Comparison of ENCODE assay signal across 28 cellular contexts in genomic region chr5:160542840-160543239, GRCh38.
"Had no signal": no experiment of that assay in that cellular context is flagged by ENCODE, and none has a peak within 500 bp of the region (broad histone marks: within the 10 kb centered on the region; RNA-seq: fewer than 3 reads in every experiment).

No MANE protein-coding gene starts in this region.

- H3K9me3 ChIP-seq: ascending aorta, gastroesophageal sphincter had no signal

- H3K4me1 Mint-ChIP-seq: activated B cell treated with CpG ODN at 0.5 μM for 24 hours; activated CD4-positive, alpha-beta T cell treated with anti-CD3 and anti-CD28 coated beads, Interleukin-2, amount 10 ng/mL, durations not matched to agents 7 days and 5 days; activated naive CD8-positive, alpha-beta T cell treated with anti-CD3 and anti-CD28 coated beads, Interleukin-2, amount 10 ng/mL, durations not matched to agents 7 days and 5 days; central memory CD8-positive, alpha-beta T cell; T-helper 17 cell had no signal

- ATAC-seq: gastroesophageal sphincter, heart right ventricle, T-helper 17 cell had no signal

- H3K27ac ChIP-seq: ascending aorta, coronary artery, dorsolateral prefrontal cortex, esophagus squamous epithelium, gastroesophageal sphincter, heart right ventricle, WERI-Rb-1 had no signal

- H3K27me3 Mint-ChIP-seq: activated CD4-positive, alpha-beta memory T cell treated with anti-CD3 and anti-CD28 coated beads, Interleukin-2, amount 10 ng/mL, durations not matched to agents 7 days and 5 days; activated CD4-positive, alpha-beta T cell treated with anti-CD3 and anti-CD28 coated beads, Interleukin-2, amount 10 ng/mL, durations not matched to agents 7 days and 5 days; activated naive CD4-positive, alpha-beta T cell treated with anti-CD3 and anti-CD28 coated beads, Interleukin-2, amount 50 U/mL, for 24 hours; brain; dendritic cell treated with granulocyte-macrophage colony-stimulating factor and Interleukin-4, amounts not matched to agents 40 ng/mL and 50 ng/mL, for 4 days had no signal

- H3K36me3 ChIP-seq: ascending aorta, esophagus squamous epithelium, gastroesophageal sphincter, heart right ventricle, WERI-Rb-1 had no signal

- H3K4me3 ChIP-seq: ascending aorta, coronary artery, dorsolateral prefrontal cortex, esophagus squamous epithelium, gastroesophageal sphincter, heart right ventricle had no signal

- H3K9me3 Mint-ChIP-seq: activated CD4-positive, alpha-beta T cell treated with anti-CD3 and anti-CD28 coated beads, Interleukin-2, amount 10 ng/mL, durations not matched to agents 7 days and 5 days; activated naive CD4-positive, alpha-beta T cell treated with anti-CD3 and anti-CD28 coated beads, Interleukin-2, amount 50 U/mL, for 24 hours; activated naive CD8-positive, alpha-beta T cell treated with anti-CD3 and anti-CD28 coated beads, Interleukin-2, amount 10 ng/mL, durations not matched to agents 7 days and 5 days; central memory CD8-positive, alpha-beta T cell had no signal

- H3K36me3 Mint-ChIP-seq: activated naive CD4-positive, alpha-beta T cell treated with anti-CD3 and anti-CD28 coated beads, Interleukin-2, amount 50 U/mL, for 24 hours; activated naive CD8-positive, alpha-beta T cell treated with anti-CD3 and anti-CD28 coated beads, Interleukin-2, amount 10 ng/mL, durations not matched to agents 7 days and 5 days; brain had no signal

- H3K27me3 ChIP-seq: ascending aorta, dorsolateral prefrontal cortex, esophagus squamous epithelium had no signal

- H3K4me1 ChIP-seq: ascending aorta, esophagus squamous epithelium, gastroesophageal sphincter, heart right ventricle had no signal

- H3K27ac Mint-ChIP-seq: activated B cell treated with CpG ODN at 0.5 μM for 24 hours; activated CD4-positive, alpha-beta memory T cell treated with anti-CD3 and anti-CD28 coated beads, Interleukin-2, amount 10 ng/mL, durations not matched to agents 7 days and 5 days; activated CD4-positive, alpha-beta T cell treated with anti-CD3 and anti-CD28 coated beads, Interleukin-2, amount 10 ng/mL, durations not matched to agents 7 days and 5 days; activated naive CD4-positive, alpha-beta T cell treated with anti-CD3 and anti-CD28 coated beads for 36 hours; activated naive CD4-positive, alpha-beta T cell treated with anti-CD3 and anti-CD28 coated beads, Interleukin-2, amount 50 U/mL, for 24 hours; activated naive CD8-positive, alpha-beta T cell treated with anti-CD3 and anti-CD28 coated beads, Interleukin-2, amount 10 ng/mL, durations not matched to agents 7 days and 5 days; activated T-helper 1 cell treated with anti-CD3 and anti-CD28 coated beads, Interleukin-12 subunit alpha, Interleukin-12 subunit beta, Interleukin-2, Interleukin-4 antibody, amounts not matched to agents 30 ng/mL and 10 ng/mL and 1 ng/mL, durations not matched to agents 14 hours and 24 hours and 36 hours; brain; dendritic cell treated with granulocyte-macrophage colony-stimulating factor and Interleukin-4, amounts not matched to agents 40 ng/mL and 50 ng/mL, for 4 days; T-helper 17 cell; T-helper 2 cell treated with Interferon-gamma antibody and Interleukin-4, amounts not matched to agents 5 μg/mL and 100 μg/mL, for 36 hours had no signal

- H3K4me3 Mint-ChIP-seq: activated B cell treated with CpG ODN at 0.5 μM for 24 hours; activated CD4-positive, alpha-beta memory T cell treated with anti-CD3 and anti-CD28 coated beads, Interleukin-2, amount 10 ng/mL, durations not matched to agents 7 days and 5 days; activated CD4-positive, alpha-beta T cell treated with anti-CD3 and anti-CD28 coated beads, Interleukin-2, amount 10 ng/mL, durations not matched to agents 7 days and 5 days; activated naive CD4-positive, alpha-beta T cell treated with anti-CD3 and anti-CD28 coated beads for 36 hours; activated naive CD4-positive, alpha-beta T cell treated with anti-CD3 and anti-CD28 coated beads, Interleukin-2, amount 50 U/mL, for 24 hours; activated naive CD8-positive, alpha-beta T cell treated with anti-CD3 and anti-CD28 coated beads, Interleukin-2, amount 10 ng/mL, durations not matched to agents 7 days and 5 days; activated T-helper 1 cell treated with anti-CD3 and anti-CD28 coated beads, Interleukin-12 subunit alpha, Interleukin-12 subunit beta, Interleukin-2, Interleukin-4 antibody, amounts not matched to agents 30 ng/mL and 10 ng/mL and 1 ng/mL, durations not matched to agents 14 hours and 24 hours and 36 hours; brain; central memory CD8-positive, alpha-beta T cell; dendritic cell treated with granulocyte-macrophage colony-stimulating factor and Interleukin-4, amounts not matched to agents 40 ng/mL and 50 ng/mL, for 4 days; T-helper 17 cell; T-helper 2 cell treated with Interferon-gamma antibody and Interleukin-4, amounts not matched to agents 5 μg/mL and 100 μg/mL, for 36 hours had no signal

- DNase-seq: activated B cell treated with CpG ODN at 0.5 μM for 24 hours; activated CD4-positive, alpha-beta memory T cell treated with anti-CD3 and anti-CD28 coated beads, Interleukin-2, amount 10 ng/mL, durations not matched to agents 7 days and 5 days; activated CD4-positive, alpha-beta T cell treated with anti-CD3 and anti-CD28 coated beads, Interleukin-2, amount 10 ng/mL, durations not matched to agents 7 days and 5 days; activated CD4-positive, alpha-beta T cell treated with anti-CD3 and anti-CD28 coated beads, Interleukin-2, amount 50 U/mL, for 4 hours; activated CD8-positive, alpha-beta memory T cell treated with anti-CD3 and anti-CD28 coated beads, Interleukin-2, amount 50 U/mL, for 48 hours; activated effector memory CD4-positive, alpha-beta T cell treated with anti-CD3 and anti-CD28 coated beads, Interleukin-2, amount 50 U/mL, for 16 hours; activated naive CD4-positive, alpha-beta T cell treated with anti-CD3 and anti-CD28 coated beads for 36 hours; activated naive CD8-positive, alpha-beta T cell treated with anti-CD3 and anti-CD28 coated beads, Interleukin-2, amount 10 ng/mL, durations not matched to agents 7 days and 5 days; activated T-cell treated with anti-CD3 and anti-CD28 coated beads for 4 hours; activated T-cell treated with anti-CD3 and anti-CD28 coated beads, Interleukin-2, amount 50 U/mL, for 48 hours; dorsolateral prefrontal cortex; effector memory CD4-positive, alpha-beta T cell; esophagus squamous epithelium; foreskin melanocyte; heart right ventricle; T-helper 1 cell; T-helper 17 cell; T1000; WERI-Rb-1 had no signal
